ENCODE assay signal across 25 cellular contexts in genomic region chr14:55084648-55085441, GRCh38. TPM values are rescaled to one million over a fixed set of nuclear protein-coding genes. Genes with fewer than 3 reads are reported as not detected.
DNase-seq lines count a peak whose midpoint lies in the region; ATAC-seq and TF ChIP-seq lines count a peak whose summit lies in the region.
"Had no signal": no experiment of that assay in that cellular context is flagged by ENCODE, and none has a peak within 500 bp of the region (broad histone marks: within the 10 kb centered on the region; RNA-seq: fewer than 3 reads in every experiment).

No MANE protein-coding gene starts in this region.

- WGBS in body of pancreas, 2 donors, result 13 to 27% methylated on average over 1 of the region's 1 CpG
- WGBS in suprapubic skin, result 33% methylated on average over 1 of the region's 1 CpG
- WGBS in spleen, 5 donors, result 68 to 86% (median 78%) methylated on average over 1 of the region's 1 CpG

- no peak overlapping the region for H3K27ac Mint-ChIP-seq in nephron progenitor cell
- H3K27ac Mint-ChIP-seq: activated B cell treated with CpG ODN at 0.5 μM for 24 hours; activated naive CD8-positive, alpha-beta T cell; activated T-cell treated with anti-CD3 and anti-CD28 coated beads, Interleukin-2, amount 50 U/mL, for 24 hours; CD4-positive, CD25-positive, alpha-beta regulatory T cell; H9; natural killer cell treated with Interleukin-12 subunit alpha and Interleukin-12 subunit beta and Interleukin-15 and Interleukin-18, amount 100 ng/mL, for 72 hours had no signal

- no peaks in the 10 kb centered on the region for H3K27me3 ChIP-seq in body of pancreas
- no peaks in the 10 kb centered on the region for H3K27me3 ChIP-seq in suprapubic skin
- H3K27me3 ChIP-seq in spleen (replicated peaks in 1 of 7), result no peaks in the 10 kb centered on the region
- H3K27me3 ChIP-seq: uterus had no signal

- H3K36me3 ChIP-seq in body of pancreas (replicated peaks in 1 of 2; ENCODE audit: insufficient read depth in 1 of 2, low read depth in 2 of 2) (no peaks in the 10 kb centered on the region), suprapubic skin (no peaks in the 10 kb centered on the region), spleen (no peaks in the 10 kb centered on the region)
- H3K36me3 ChIP-seq: uterus had no signal

- peaks cover 10% of the 10 kb centered on the region for H3K27me3 Mint-ChIP-seq in nephron progenitor cell (ENCODE audit: low read depth, poor library complexity)
- H3K27me3 Mint-ChIP-seq: activated B cell treated with CpG ODN at 0.5 μM for 24 hours; activated T-cell treated with anti-CD3 and anti-CD28 coated beads, Interleukin-2, amount 50 U/mL, for 24 hours; CD4-positive, CD25-positive, alpha-beta regulatory T cell; natural killer cell treated with Interleukin-12 subunit alpha and Interleukin-12 subunit beta and Interleukin-15 and Interleukin-18, amount 100 ng/mL, for 72 hours had no signal

- H3K36me3 Mint-ChIP-seq in nephron progenitor cell (ENCODE audit: low read depth), result no peaks in the 10 kb centered on the region
- H3K36me3 Mint-ChIP-seq: activated naive CD8-positive, alpha-beta T cell; CD4-positive, CD25-positive, alpha-beta regulatory T cell; natural killer cell treated with Interleukin-12 subunit alpha and Interleukin-12 subunit beta and Interleukin-15 and Interleukin-18, amount 100 ng/mL, for 72 hours had no signal

- intact Hi-C loops in body of pancreas (cut with DNase I), result loop anchor here (5.0 kb wide), 1 partner anchor 77 kb away; no protein-coding TSS in a partner anchor
- intact Hi-C loops in spleen (cut with DNase I; ENCODE audit: low total_unique reads), result no loop called here

- H3K4me1 Mint-ChIP-seq in nephron progenitor cell, result no peaks in the 10 kb centered on the region

- no peaks in the 10 kb centered on the region for H3K9me3 ChIP-seq in body of pancreas
- no peaks in the 10 kb centered on the region for H3K9me3 ChIP-seq in suprapubic skin
- H3K9me3 ChIP-seq in spleen, result no peaks in the 10 kb centered on the region
- H3K9me3 ChIP-seq: uterus had no signal

- H3K4me3 Mint-ChIP-seq in nephron progenitor cell, result no peak overlapping the region
- H3K4me3 Mint-ChIP-seq: activated B cell treated with CpG ODN at 0.5 μM for 24 hours; activated naive CD8-positive, alpha-beta T cell; activated T-cell treated with anti-CD3 and anti-CD28 coated beads, Interleukin-2, amount 50 U/mL, for 24 hours; CD4-positive, CD25-positive, alpha-beta regulatory T cell; H9; natural killer cell treated with Interleukin-12 subunit alpha and Interleukin-12 subunit beta and Interleukin-15 and Interleukin-18, amount 100 ng/mL, for 72 hours had no signal

- H3K4me3 ChIP-seq in body of pancreas (no peak overlapping the region), suprapubic skin (no peak overlapping the region), spleen (no peak overlapping the region)
- H3K4me3 ChIP-seq: SK-N-MC, skin epidermis, uterus had no signal

- ATAC-seq in body of pancreas (peak; percentile 78), HG02973 (IDR thresholded peaks at IDR 0.05; ENCODE audit: unreplicated experiment) (no peak)
- ATAC-seq: natural killer cell treated with Interleukin-12 subunit alpha and Interleukin-12 subunit beta and Interleukin-15 and Interleukin-18, amount 100 ng/mL, for 72 hours; stimulated activated naive CD8-positive, alpha-beta T cell treated with anti-CD3 and anti-CD28 coated beads, Interleukin-15, Interleukin-2, amounts not matched to agents 100 U/mL and 50 U/mL, for 24 hours had no signal

- TF ChIP-seq POLR2A in body of pancreas (IDR thresholded peaks at IDR 0.05) (no peak), suprapubic skin (IDR thresholded peaks at IDR 0.05) (no peak), spleen (IDR thresholded peaks at IDR 0.05) (no peak)

- H3K4me1 ChIP-seq in body of pancreas, result peaks cover 15% of the 10 kb centered on the region
- peaks cover 12% of the 10 kb centered on the region for H3K4me1 ChIP-seq in suprapubic skin
- peaks cover 0 to 7% (median 6%) of the 10 kb centered on the region in 6 donors for H3K4me1 ChIP-seq in spleen
- H3K4me1 ChIP-seq: uterus had no signal

- H3K9me3 Mint-ChIP-seq in nephron progenitor cell, result no peaks in the 10 kb centered on the region
- H3K9me3 Mint-ChIP-seq: activated B cell treated with CpG ODN at 0.5 μM for 24 hours; activated T-cell treated with anti-CD3 and anti-CD28 coated beads, Interleukin-2, amount 50 U/mL, for 24 hours; CD4-positive, CD25-positive, alpha-beta regulatory T cell; H9; natural killer cell treated with Interleukin-12 subunit alpha and Interleukin-12 subunit beta and Interleukin-15 and Interleukin-18, amount 100 ng/mL, for 72 hours had no signal

- H3K27ac ChIP-seq in body of pancreas (no peak overlapping the region), suprapubic skin (peak overlapping the region; percentile 36), spleen (no peak overlapping the region)
- H3K27ac ChIP-seq: SK-N-MC, uterus had no signal

- TF ChIP-seq CTCF in body of pancreas (IDR thresholded peaks at IDR 0.05) (no peak), suprapubic skin (IDR thresholded peaks at IDR 0.05) (no peak), spleen (IDR thresholded peaks at IDR 0.05 in 8 of 11, conservative IDR thresholded peaks at IDR 0.05 in 3 of 11) (no peak), nephron progenitor cell (IDR thresholded peaks at IDR 0.05) (no peak)

- TF ChIP-seq EP300 in suprapubic skin (IDR thresholded peaks at IDR 0.05), result no peak

- DNase-seq in SIG-M5 treated with dmso at 0.1 percent for 504 hours (lab: John Stamatoyannopoulos, UW; ENCODE audit: unreplicated experiment) (peak; percentile 24), SIG-M5 (lab: John Stamatoyannopoulos, UW) (no peak), NCI-H345 (lab: John Stamatoyannopoulos, UW) (peak; percentile 30), body of pancreas (peak in 2 of 4 donors; percentile 32 to 34), suprapubic skin (ENCODE audit: low spot score in 2 of 2) (no peak), spleen (no peak), nephron progenitor cell (no peak)
- DNase-seq: activated B cell treated with CpG ODN at 0.5 μM for 24 hours; activated effector memory CD4-positive, alpha-beta T cell treated with anti-CD3 and anti-CD28 coated beads, Interleukin-2, amount 50 U/mL, for 16 hours; activated T-cell treated with anti-CD3 and anti-CD28 coated beads, Interleukin-2, amount 50 U/mL, for 24 hours; CD4-positive, CD25-positive, alpha-beta regulatory T cell; H9; hippocampal formation; NCI-H1694; NCI-H69; RPMI8226; stimulated activated CD4-positive, alpha-beta T cell treated with anti-CD3 and anti-CD28 coated beads, Interleukin-1b, Interleukin-23, amount 100 ng/mL, for 48 hours; stimulated activated naive CD8-positive, alpha-beta T cell treated with anti-CD3 and anti-CD28 coated beads, Interleukin-15, Interleukin-2, amounts not matched to agents 100 U/mL and 50 U/mL, for 24 hours; T-helper 1 cell; uterus had no signal

RNA-seq across cellular contexts. Expression of gene MAPK1IP1L, which starts 33.4 kb away (rescaled TPM):
- total RNA-seq in body of pancreas, result 10 to 100 TPM in 1 of 2 donors, 1 to 10 TPM in 1; 7.9 to 13.2 TPM
- total RNA-seq in suprapubic skin, result 10 to 100 TPM; 40.3 to 95.5 (median 59.7) TPM
- 10 to 100 TPM; 49.8 to 72.5 (median 63.5) TPM for total RNA-seq in spleen
- 10 to 100 TPM; 20.8 to 28.9 (median 24.8) TPM for polyA plus RNA-seq in spleen

RNA-seq across cellular contexts. Expression of gene LGALS3, which starts 44.2 kb away (rescaled TPM):
- total RNA-seq in body of pancreas (100 to 1,000 TPM in 1 of 2 donors, 10 to 100 TPM in 1; 53.4 to 145 TPM), suprapubic skin (100 to 1,000 TPM; 448 to 713 (median 594) TPM), spleen (10 to 100 TPM; 37.4 to 71.1 (median 48.8) TPM)
- polyA plus RNA-seq in spleen, result 100 to 1,000 TPM in 1 of 3 donors, 10 to 100 TPM in 2; 61.1 to 201 (median 69.1) TPM

RNA-seq across cellular contexts. Expression of gene SOCS4, which starts 57.8 kb away (rescaled TPM):
- total RNA-seq in body of pancreas, result 1 to 10 TPM; 6.6 to 9.9 TPM
- 10 to 100 TPM; 10.0 to 12.0 (median 11.6) TPM for total RNA-seq in suprapubic skin
- 10 to 100 TPM; 20.0 to 26.3 (median 23.8) TPM for total RNA-seq in spleen
- polyA plus RNA-seq in spleen, result 1 to 10 TPM; 6.4 to 9.3 (median 7.7) TPM

RNA-seq across cellular contexts. Expression of gene WDHD1, which starts 57.9 kb away (rescaled TPM):
- 1 to 10 TPM in 1 of 2 donors, under 1 TPM in 1; 0.66 to 1.0 TPM for total RNA-seq in body of pancreas
- 1 to 10 TPM; 1.3 to 3.4 (median 2.3) TPM for total RNA-seq in suprapubic skin
- 1 to 10 TPM; 2.8 to 6.3 (median 5.3) TPM for total RNA-seq in spleen
- 1 to 10 TPM; 1.4 to 2.9 (median 2.3) TPM for polyA plus RNA-seq in spleen

Comparison
In these comparisons a context has a peak if more than half of its experiments do, and no peak if none do; other contexts are left out.
1. DNase-seq: peak in SIG-M5 treated with dmso at 0.1 percent for 504 hours (single experiment) and NCI-H345 (single experiment); none in SIG-M5 (single experiment), suprapubic skin (0 of 2), spleen (single experiment) and nephron progenitor cell (single experiment).